Comparison of ENCODE assay signal across 27 cellular contexts in genomic region chr20:53722515-53723036, GRCh38.
"Had no signal": no experiment of that assay in that cellular context is flagged by ENCODE, and none has a peak within 500 bp of the region (broad histone marks: within the 10 kb centered on the region; RNA-seq: fewer than 3 reads in every experiment).

No MANE protein-coding gene starts in this region.

- H3K27ac Mint-ChIP-seq: dendritic cell treated with granulocyte-macrophage colony-stimulating factor and Interleukin-4, amounts not matched to agents 40 ng/mL and 50 ng/mL, for 4 days; endodermal cell had no signal

- H3K4me1 ChIP-seq: right atrium auricular region, tibial nerve had no signal

- ATAC-seq: esophagus mucosa; foreskin keratinocyte; heart left ventricle; left colon; naive thymus-derived CD4-positive, alpha-beta T cell had no signal

- H3K4me2 ChIP-seq: smooth muscle cell had no signal

- H3K9me3 ChIP-seq: heart left ventricle, right atrium auricular region, tibial nerve had no signal

- H3K27me3 ChIP-seq: foreskin keratinocyte, heart left ventricle, right atrium auricular region, tibial nerve had no signal

- H3K27ac ChIP-seq: foreskin keratinocyte, heart left ventricle, right atrium auricular region, tibial nerve had no signal

- H3K4me3 ChIP-seq: heart left ventricle, right atrium auricular region, smooth muscle cell, tibial nerve had no signal

- H3K4me3 Mint-ChIP-seq: central memory CD8-positive, alpha-beta T cell; dendritic cell treated with granulocyte-macrophage colony-stimulating factor and Interleukin-4, amounts not matched to agents 40 ng/mL and 50 ng/mL, for 4 days; endodermal cell; immature natural killer cell had no signal

- DNase-seq: activated CD4-positive, alpha-beta T cell treated with anti-CD3 and anti-CD28 coated beads, Interleukin-2, amount 50 U/mL, for 1 hour; activated CD4-positive, CD25-positive, alpha-beta regulatory T cell; activated CD8-positive, alpha-beta memory T cell treated with anti-CD3 and anti-CD28 coated beads for 24 hours; activated effector memory CD4-positive, alpha-beta T cell treated with Interleukin-2 at 50 U/mL for 16 hours; activated naive CD4-positive, alpha-beta T cell treated with Interleukin-2 at 50 U/mL for 16 hours; activated T-cell treated with anti-CD3 and anti-CD28 coated beads, Interleukin-2, amount 50 U/mL, for 1 hour; endodermal cell; foreskin keratinocyte; heart left ventricle; hypothalamus; immature natural killer cell; kidney; left colon; mammary epithelial cell; midbrain; naive thymus-derived CD4-positive, alpha-beta T cell; stimulated activated CD4-positive, alpha-beta T cell treated with anti-CD3 and anti-CD28 coated beads, Interleukin-1b, Interleukin-23, amount 100 ng/mL, for 48 hours; stimulated activated CD4-positive, alpha-beta T cell treated with anti-CD3 and anti-CD28 coated beads, Interleukin-4, amount 100 ng/mL, for 4 hours; stimulated activated CD8-positive, alpha-beta memory T cell treated with anti-CD3 and anti-CD28 coated beads, Interleukin-4, amount 100 ng/mL, for 48 hours; stimulated activated naive CD4-positive, alpha-beta T cell; SW 1271 had no signal

- H3K27me3 Mint-ChIP-seq: central memory CD8-positive, alpha-beta T cell; dendritic cell treated with granulocyte-macrophage colony-stimulating factor and Interleukin-4, amounts not matched to agents 40 ng/mL and 50 ng/mL, for 4 days; naive thymus-derived CD4-positive, alpha-beta T cell had no signal

- H3K9me3 Mint-ChIP-seq: central memory CD8-positive, alpha-beta T cell; dendritic cell treated with granulocyte-macrophage colony-stimulating factor and Interleukin-4, amounts not matched to agents 40 ng/mL and 50 ng/mL, for 4 days; endodermal cell; immature natural killer cell had no signal

- H3K36me3 ChIP-seq: heart left ventricle, right atrium auricular region, tibial nerve had no signal
